ENCODE assay signal across 11 cellular contexts in the genomic region with DNA sequence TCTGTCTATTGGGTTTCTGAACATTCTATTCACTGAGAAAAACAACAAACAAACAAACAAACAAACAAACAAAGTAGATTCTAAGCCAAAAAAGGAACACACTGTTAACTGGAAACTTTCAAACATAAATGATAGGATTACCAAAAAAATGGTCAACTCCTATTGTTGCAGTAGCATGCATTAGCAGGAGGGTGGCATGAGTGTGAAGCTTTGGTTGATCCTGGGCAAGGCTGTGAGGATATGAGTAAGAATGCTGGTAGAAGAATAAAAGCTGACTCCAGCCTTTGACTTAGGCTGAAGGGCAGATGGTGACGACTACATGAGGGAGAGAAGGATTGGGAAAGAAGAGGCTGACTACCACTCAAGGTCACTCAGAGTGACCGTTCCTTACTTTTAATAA.
DNase-seq lines count a peak whose midpoint lies in the region; ATAC-seq and TF ChIP-seq lines count a peak whose summit lies in the region.
"Had no signal": no experiment of that assay in that cellular context is flagged by ENCODE, and none has a peak within 500 bp of the region (broad histone marks: within the 10 kb centered on the region; RNA-seq: fewer than 3 reads in every experiment).

No MANE protein-coding gene starts in this region.

- peak in 33 of 56 donors; percentile 9 to 47 (median 24) for TF ChIP-seq CTCF in dorsolateral prefrontal cortex (IDR thresholded peaks at IDR 0.05 in 54 of 56, conservative IDR thresholded peaks at IDR 0.05 in 2 of 56; ENCODE audit: low read depth in 1 of 56, partially characterized antibody in 56 of 56)
- TF ChIP-seq CTCF in retinal pigment epithelial cell (conservative IDR thresholded peaks at IDR 0.05; ENCODE audit: low read depth, low read length), result peak; percentile 81

- ATAC-seq in left lobe of liver, result no peak
- ATAC-seq: K562 had no signal

- DNase-seq in NCI-H1092 treated with DMSO at 0.1 percent for 48 hours (lab: John Stamatoyannopoulos, UW) (peak; percentile 16), NCI-H1092 (lab: John Stamatoyannopoulos, UW) (no peak), NCI-H524 (lab: John Stamatoyannopoulos, UW) (peak; percentile 44 to 64), dorsolateral prefrontal cortex (no peak), retinal pigment epithelial cell (ENCODE audit: low read depth) (peak; percentile 34), GM19238 (ENCODE audit: insufficient read length, low spot score) (no peak), NCI-H128 (lab: John Stamatoyannopoulos, UW; ENCODE audit: unreplicated experiment) (no peak), left lobe of liver (ENCODE audit: low spot score) (no peak)
- DNase-seq: activated naive CD8-positive, alpha-beta T cell treated with anti-CD3 and anti-CD28 coated beads for 36 hours; thyroid gland had no signal

- intact Hi-C loops in dorsolateral prefrontal cortex (cut with DNase I), result no loop called here

- no peak overlapping the region for H3K27ac ChIP-seq in dorsolateral prefrontal cortex
- H3K27ac ChIP-seq: thyroid gland had no signal

- H3K4me3 ChIP-seq in dorsolateral prefrontal cortex (no peak overlapping the region), retinal pigment epithelial cell (ENCODE audit: low read length) (no peak overlapping the region)
- H3K4me3 ChIP-seq: K562, thyroid gland had no signal

- no peaks in the 10 kb centered on the region for H3K27me3 ChIP-seq in dorsolateral prefrontal cortex
- H3K27me3 ChIP-seq: thyroid gland had no signal

Comparison
In these comparisons a context has a peak if more than half of its experiments do, and no peak if none do; other contexts are left out.
1. DNase-seq: peak in NCI-H1092 treated with DMSO at 0.1 percent for 48 hours (single experiment), NCI-H524 (2 of 2) and retinal pigment epithelial cell (single experiment); none in NCI-H1092 (single experiment), dorsolateral prefrontal cortex (0 of 10), GM19238 (single experiment), NCI-H128 (single experiment) and left lobe of liver (single experiment).